In genomic region chr15:96119734-96120133, GRCh38 we compare ENCODE assay signal across 17 cellular contexts.
A peak's percentile ranks its signal among the peaks of the same experiment; 100 is the strongest.
DNase-seq lines count a peak whose midpoint lies in the region; ATAC-seq and TF ChIP-seq lines count a peak whose summit lies in the region.
"Had no signal": no experiment of that assay in that cellular context is flagged by ENCODE, and none has a peak within 500 bp of the region (broad histone marks: within the 10 kb centered on the region; RNA-seq: fewer than 3 reads in every experiment).

No MANE protein-coding gene starts in this region.

- peaks cover 3% of the 10 kb centered on the region for H3K27me3 Mint-ChIP-seq in neural progenitor cell (ENCODE audit: insufficient read depth, low read depth)

- peaks cover 15% of the 10 kb centered on the region for H3K4me1 Mint-ChIP-seq in neural progenitor cell
- H3K4me1 Mint-ChIP-seq: CD14-positive monocyte had no signal

- H3K36me3 ChIP-seq in neural progenitor cell, result no peaks in the 10 kb centered on the region
- no peaks in the 10 kb centered on the region for H3K36me3 ChIP-seq in smooth muscle cell (ENCODE audit: low read depth)

- H3K9me3 ChIP-seq in neural progenitor cell (ENCODE audit: low read depth), result no peaks in the 10 kb centered on the region
- H3K9me3 ChIP-seq in smooth muscle cell (replicated peaks; ENCODE audit: low read depth), result no peaks in the 10 kb centered on the region

- no peak overlapping the region for H3K4me3 ChIP-seq in neural progenitor cell
- H3K4me3 ChIP-seq in smooth muscle cell, result no peak overlapping the region
- H3K4me3 ChIP-seq: PC-9 had no signal

- H3K27ac Mint-ChIP-seq in neural progenitor cell, result peak overlapping the region; percentile 69
- H3K27ac Mint-ChIP-seq: CD14-positive monocyte had no signal

- ATAC-seq in foreskin keratinocyte (peak; percentile 14), HG03135 (IDR thresholded peaks at IDR 0.05; ENCODE audit: unreplicated experiment) (no peak), omental fat pad (ENCODE audit: low FRiP score) (no peak)

- H3K36me3 Mint-ChIP-seq in neural progenitor cell, result no peaks in the 10 kb centered on the region
- H3K36me3 Mint-ChIP-seq: CD14-positive monocyte had no signal

- H2AFZ ChIP-seq in neural progenitor cell (replicated peaks), result no peak overlapping the region
- no peak overlapping the region for H2AFZ ChIP-seq in smooth muscle cell (ENCODE audit: low read depth)
- H2AFZ ChIP-seq: PC-9 had no signal

- no peaks in the 10 kb centered on the region for H3K4me1 ChIP-seq in foreskin keratinocyte
- peaks cover 11% of the 10 kb centered on the region for H3K4me1 ChIP-seq in neural progenitor cell
- H3K4me1 ChIP-seq in smooth muscle cell (ENCODE audit: low read depth), result no peaks in the 10 kb centered on the region

- H3K9me3 Mint-ChIP-seq in neural progenitor cell, result no peaks in the 10 kb centered on the region

- WGBS in smooth muscle cell (ENCODE audit: low lambda C conversion rate), result 86% methylated on average over 12 of the region's 12 CpGs

- H3K9ac ChIP-seq in neural progenitor cell (no peak overlapping the region), smooth muscle cell (ENCODE audit: low read depth) (no peak overlapping the region)

- TF ChIP-seq CTCF in foreskin keratinocyte (conservative IDR thresholded peaks at IDR 0.05) (no peak), neural progenitor cell (IDR thresholded peaks at IDR 0.05) (no peak), smooth muscle cell (IDR thresholded peaks at IDR 0.05; ENCODE audit: borderline replicate concordance, insufficient read depth, poor library complexity, severe bottlenecking) (no peak), omental fat pad (IDR thresholded peaks at IDR 0.05) (no peak)

- H3K27ac ChIP-seq in foreskin keratinocyte, result no peak overlapping the region
- no peak overlapping the region for H3K27ac ChIP-seq in neural progenitor cell
- H3K27ac ChIP-seq in smooth muscle cell (ENCODE audit: low read depth), result no peak overlapping the region
- H3K27ac ChIP-seq: PC-9 had no signal

- no peaks in the 10 kb centered on the region for H3K27me3 ChIP-seq in foreskin keratinocyte
- H3K27me3 ChIP-seq in neural progenitor cell, result no peaks in the 10 kb centered on the region
- H3K27me3 ChIP-seq in smooth muscle cell (ENCODE audit: low read depth), result no peaks in the 10 kb centered on the region

- H3K4me3 Mint-ChIP-seq in neural progenitor cell, result no peak overlapping the region
- H3K4me3 Mint-ChIP-seq: CD14-positive monocyte had no signal

- H3F3A ChIP-seq in neural progenitor cell (ENCODE audit: low read depth), result no peaks in the 10 kb centered on the region
- no peaks in the 10 kb centered on the region for H3F3A ChIP-seq in smooth muscle cell (ENCODE audit: low read depth)

- no peak overlapping the region for H3K4me2 ChIP-seq in neural progenitor cell
- no peak overlapping the region for H3K4me2 ChIP-seq in smooth muscle cell
- H3K4me2 ChIP-seq: PC-9 had no signal

- H4K20me1 ChIP-seq in neural progenitor cell (ENCODE audit: low read depth), result no peaks in the 10 kb centered on the region
- no peaks in the 10 kb centered on the region for H4K20me1 ChIP-seq in smooth muscle cell (ENCODE audit: low read depth)

- DNase-seq in NCI-H524 (lab: John Stamatoyannopoulos, UW) (peak; percentile 27 to 48), foreskin keratinocyte (no peak), neural progenitor cell (ENCODE audit: low spot score) (no peak), smooth muscle cell (lab: John Stamatoyannopoulos, UW; ENCODE audit: unreplicated experiment) (no peak), kidney glomerular epithelial cell (lab: John Stamatoyannopoulos, UW) (no peak), omental fat pad (ENCODE audit: low spot score) (no peak)
- DNase-seq: ACHN, AML-193, COR-L47, DMS153, MM.1S, NCI-H1105, NCI-H1694, NCI-H69 had no signal

- H3K79me2 ChIP-seq in neural progenitor cell (ENCODE audit: low read depth) (no peaks in the 10 kb centered on the region), smooth muscle cell (ENCODE audit: low read depth) (no peaks in the 10 kb centered on the region)

Comparison
In these comparisons a context has a peak if more than half of its experiments do, and no peak if none do; other contexts are left out.
1. DNase-seq: peak in NCI-H524 (2 of 2); none in foreskin keratinocyte (0 of 2), neural progenitor cell (single experiment), smooth muscle cell (single experiment), kidney glomerular epithelial cell (single experiment) and omental fat pad (single experiment).